Comparison of ENCODE assay signal across 8 cellular contexts in genomic region chr10:15106352-15107013, GRCh38. TPM values are rescaled to one million over a fixed set of nuclear protein-coding genes. Genes with fewer than 3 reads are reported as not detected.
A peak's percentile ranks its signal among the peaks of the same experiment; 100 is the strongest.
DNase-seq lines count a peak whose midpoint lies in the region; ATAC-seq and TF ChIP-seq lines count a peak whose summit lies in the region.

No MANE protein-coding gene starts in this region.

- no peak for TF ChIP-seq POLR2A in prostate gland (IDR thresholded peaks at IDR 0.05)

- H3K27ac ChIP-seq in SK-N-SH (ENCODE audit: low read depth in 2 of 2, low read length in 1 of 2) = peak overlapping the region in 1 of 2 experiments; percentile 11; a peak in 1 of 4 replicates
- H3K27ac ChIP-seq in prostate gland = no peak overlapping the region

- peaks cover 5% of the 10 kb centered on the region for H3K4me1 Mint-ChIP-seq in activated naive CD4-positive, alpha-beta T cell treated with anti-CD3 and anti-CD28 coated beads, Interleukin-2, amount 10 ng/mL, durations not matched to agents 7 days and 5 days
- peaks cover 2% of the 10 kb centered on the region for H3K4me1 Mint-ChIP-seq in glutamatergic neuron (ENCODE audit: low read depth, unreplicated experiment)

- intact Hi-C loops in prostate gland (cut with DNase I) = loop anchor here (10.0 kb wide), 2 partner anchors 58 to 612 kb away; partner anchors contain the start of gene NMT2

- H3K36me3 ChIP-seq in SK-N-SH (replicated peaks in 1 of 2; ENCODE audit: control insufficient read depth in 1 of 2, insufficient read depth in 2 of 2, low read length in 1 of 2) (peaks cover 40 to 61% of the 10 kb centered on the region in 2 experiments), prostate gland (no peaks in the 10 kb centered on the region)

- H3F3A ChIP-seq in SK-N-SH (replicated peaks; ENCODE audit: insufficient read depth) = peaks cover 15% of the 10 kb centered on the region

- ATAC-seq in GM21381 (IDR thresholded peaks at IDR 0.05; ENCODE audit: unreplicated experiment) (peak; percentile 81), HG02970 (IDR thresholded peaks at IDR 0.05; ENCODE audit: low FRiP score, unreplicated experiment) (no peak)

- no peaks in the 10 kb centered on the region for H3K9me3 Mint-ChIP-seq in activated naive CD4-positive, alpha-beta T cell treated with anti-CD3 and anti-CD28 coated beads, Interleukin-2, amount 10 ng/mL, durations not matched to agents 7 days and 5 days
- H3K9me3 Mint-ChIP-seq in glutamatergic neuron (ENCODE audit: unreplicated experiment) = peaks cover 4% of the 10 kb centered on the region

- POLR2A ChIA-PET in SK-N-SH (lab: Yijun Ruan, JAX) = no interaction called here

- no peaks in the 10 kb centered on the region for H4K20me1 ChIP-seq in SK-N-SH (ENCODE audit: insufficient read depth)

- H3K9ac ChIP-seq in SK-N-SH = no peak overlapping the region

- H3K4me3 ChIP-seq in SK-N-SH (ENCODE audit: low read depth in 2 of 2, low read length in 1 of 2) (peak overlapping the region in 1 of 2 experiments; percentile 16; a peak in 1 of 4 replicates), prostate gland (no peak overlapping the region)

- TF ChIP-seq EP300 in SK-N-SH (IDR thresholded peaks at IDR 0.05; ENCODE audit: borderline replicate concordance in 1 of 2, low read depth in 1 of 2, low read length in 1 of 2) = no peak

- peak; percentile 81 for TF ChIP-seq RAD21 in SK-N-SH (IDR thresholded peaks at IDR 0.05; ENCODE audit: low read length)

- H3K4me1 ChIP-seq in SK-N-SH (ENCODE audit: control insufficient read depth in 1 of 2, insufficient read depth in 2 of 2, low read depth in 1 of 2, low read length in 1 of 2) (no peaks in the 10 kb centered on the region), prostate gland (replicated peaks) (no peaks in the 10 kb centered on the region)

- no peak overlapping the region for H3K27ac Mint-ChIP-seq in activated naive CD4-positive, alpha-beta T cell treated with anti-CD3 and anti-CD28 coated beads, Interleukin-2, amount 10 ng/mL, durations not matched to agents 7 days and 5 days
- H3K27ac Mint-ChIP-seq in glutamatergic neuron (ENCODE audit: unreplicated experiment) = no peak overlapping the region

- H3K4me2 ChIP-seq in SK-N-SH = no peak overlapping the region

- H3K79me2 ChIP-seq in SK-N-SH (ENCODE audit: insufficient read depth) = peaks cover 14% of the 10 kb centered on the region

- H3K36me3 Mint-ChIP-seq in activated naive CD4-positive, alpha-beta T cell treated with anti-CD3 and anti-CD28 coated beads, Interleukin-2, amount 10 ng/mL, durations not matched to agents 7 days and 5 days = peaks cover 53% of the 10 kb centered on the region
- H3K36me3 Mint-ChIP-seq in glutamatergic neuron (ENCODE audit: unreplicated experiment) = no peaks in the 10 kb centered on the region

- CTCF ChIA-PET in SK-N-SH (lab: Yijun Ruan, JAX) = interaction anchor here (0.5 to 2.2 kb wide), 19 partner anchors 8 to 707 kb away, joined by 3 to 12 read pairs (median 3); partner anchors contain the start of genes DCLRE1C, FAM171A1 and RPP38
- CTCF ChIA-PET in activated naive CD4-positive, alpha-beta T cell treated with anti-CD3 and anti-CD28 coated beads, Interleukin-2, amount 10 ng/mL, durations not matched to agents 7 days and 5 days (lab: Charles Lee) = interaction anchor here (0.7 to 2.6 kb wide), 12 partner anchors 8 to 154 kb away, joined by 3 to 16 read pairs (median 3); partner anchors contain the start of genes MEIG1 and RPP38

- H3K9me3 ChIP-seq in SK-N-SH (no peaks in the 10 kb centered on the region), prostate gland (no peaks in the 10 kb centered on the region)

- H3K27me3 Mint-ChIP-seq in activated naive CD4-positive, alpha-beta T cell treated with anti-CD3 and anti-CD28 coated beads, Interleukin-2, amount 10 ng/mL, durations not matched to agents 7 days and 5 days = no peaks in the 10 kb centered on the region
- H3K27me3 Mint-ChIP-seq in glutamatergic neuron (ENCODE audit: unreplicated experiment) = no peaks in the 10 kb centered on the region

- H3K4me3 Mint-ChIP-seq in activated naive CD4-positive, alpha-beta T cell treated with anti-CD3 and anti-CD28 coated beads, Interleukin-2, amount 10 ng/mL, durations not matched to agents 7 days and 5 days = no peak overlapping the region
- H3K4me3 Mint-ChIP-seq in glutamatergic neuron (ENCODE audit: unreplicated experiment) = no peak overlapping the region

- TF ChIP-seq CTCF in SK-N-SH (IDR thresholded peaks at IDR 0.05) (peak; percentile 94), glutamatergic neuron (IDR thresholded peaks at IDR 0.05; ENCODE audit: partially characterized antibody, unreplicated experiment) (peak; percentile 89), prostate gland (IDR thresholded peaks at IDR 0.05) (peak; percentile 74 to 88 (median 86))

- DNase-seq in DMS 273 (lab: John Stamatoyannopoulos, UW; ENCODE audit: unreplicated experiment) = peak; percentile 77
- peak; percentile 42 for DNase-seq in KG1 (lab: John Stamatoyannopoulos, UW)
- DNase-seq in SK-N-SH = peak; percentile 71
- DNase-seq in activated naive CD4-positive, alpha-beta T cell treated with anti-CD3 and anti-CD28 coated beads, Interleukin-2, amount 10 ng/mL, durations not matched to agents 7 days and 5 days = peak; percentile 80
- peak; percentile 87 for DNase-seq in glutamatergic neuron
- peak; percentile 74 for DNase-seq in prostate gland (ENCODE audit: low spot score)

- no peaks in the 10 kb centered on the region for H3K27me3 ChIP-seq in SK-N-SH (ENCODE audit: insufficient read depth)
- H3K27me3 ChIP-seq in prostate gland (replicated peaks; ENCODE audit: insufficient read depth) = no peaks in the 10 kb centered on the region

- no peak overlapping the region for H2AFZ ChIP-seq in SK-N-SH (ENCODE audit: low read depth)

- 52% methylated on average over 8 of the region's 8 CpGs for WGBS in SK-N-SH (ENCODE audit: low lambda C conversion rate)
- 48% methylated on average over 8 of the region's 8 CpGs for WGBS in prostate gland

- no peaks in the 10 kb centered on the region for H3K9me2 ChIP-seq in SK-N-SH

TF ChIP-seq in SK-N-SH, 30 proteins besides CTCF, POLR2A, EP300 and RAD21:
- TF ChIP-seq REST (IDR thresholded peaks at IDR 0.05; ENCODE audit: low read depth, low read length) = no peak
- TF ChIP-seq RCOR1 (IDR thresholded peaks at IDR 0.05; ENCODE audit: low read length) = no peak
- no peak for TF ChIP-seq RFX5 (IDR thresholded peaks at IDR 0.05; ENCODE audit: low read length)
- peak; percentile 65 for TF ChIP-seq SMC3 (IDR thresholded peaks at IDR 0.05; ENCODE audit: low read depth, low read length)
- TF ChIP-seq NRF1 (IDR thresholded peaks at IDR 0.05; ENCODE audit: low read depth, low read length) = no peak
- no peak for TF ChIP-seq PBX3 (IDR thresholded peaks at IDR 0.05)
- TF ChIP-seq USF1 (IDR thresholded peaks at IDR 0.05; ENCODE audit: borderline replicate concordance, low read depth) = no peak
- TF ChIP-seq NFIC (IDR thresholded peaks at IDR 0.05; ENCODE audit: borderline replicate concordance) = no peak
TF ChIP-seq in SK-N-SH: peak in this region for 1.

RNA-seq across cellular contexts. Expression of gene RPP38, which starts 9.3 kb away (rescaled TPM):
- 18.5 and 20.4 TPM in 2 replicates for polyA plus RNA-seq in SK-N-SH (2012; rRNA removed)
- polyA plus RNA-seq in SK-N-SH (2012; cell fraction: cytosol; rRNA removed) = 20.1 and 23.9 TPM in 2 replicates
- 11.7 and 11.9 TPM in 2 replicates for polyA plus RNA-seq in SK-N-SH (2012; cell fraction: nucleus; rRNA removed)
- total RNA-seq in glutamatergic neuron (ENCODE audit: unreplicated experiment) (11.6 TPM), prostate gland (10 to 100 TPM; 17.5 to 20.9 TPM)

RNA-seq across cellular contexts. Expression of gene ACBD7, which starts 17.9 kb away (rescaled TPM):
- 0.54 and 0.92 TPM in 2 replicates for polyA plus RNA-seq in SK-N-SH (2012; rRNA removed)
- 0.64 and 0.66 TPM in 2 replicates for polyA plus RNA-seq in SK-N-SH (2012; cell fraction: cytosol; rRNA removed)
- 0.36 and 0.99 TPM in 2 replicates for polyA plus RNA-seq in SK-N-SH (2012; cell fraction: nucleus; rRNA removed)
- total RNA-seq in glutamatergic neuron (ENCODE audit: unreplicated experiment) (1.5 TPM), prostate gland (1 to 10 TPM in 1 of 2 donors, under 1 TPM in 1; 0.91 to 3.5 TPM)
